Comparison of ENCODE assay signal across 9 cellular contexts in genomic region chr18:51621103-51621969, GRCh38.
DNase-seq lines count a peak whose midpoint lies in the region; ATAC-seq, FAIRE-seq and TF ChIP-seq lines count a peak whose summit lies in the region.
"Had no signal": no experiment of that assay in that cellular context is flagged by ENCODE, and none has a peak within 500 bp of the region (broad histone marks: within the 10 kb centered on the region; RNA-seq: fewer than 3 reads in every experiment).

No MANE protein-coding gene starts in this region.

- H3K4me3 ChIP-seq in ACC112 (ENCODE audit: low read depth, low read length) (peak overlapping the region; percentile 20), GM12878 (no peak overlapping the region), stomach (no peak overlapping the region)

- H3K79me2 ChIP-seq in ACC112 (ENCODE audit: control insufficient read depth, insufficient read depth, low read length, unreplicated experiment) (no peaks in the 10 kb centered on the region), GM12878 (ENCODE audit: control insufficient read depth, insufficient read depth, low read length) (no peaks in the 10 kb centered on the region)

- H3K9me3 ChIP-seq in GM12878 (replicated peaks; ENCODE audit: control insufficient read depth, insufficient read depth, low read length) (no peaks in the 10 kb centered on the region), stomach (no peaks in the 10 kb centered on the region)

- CTCF ChIA-PET in GM10248 (lab: Yijun Ruan, JAX) (interaction anchor here (0.8 to 4.2 kb wide), 36 partner anchors 10 to 1758 kb away, joined by 3 to 45 read pairs (median 4); no protein-coding TSS in a partner anchor), GM12878 (lab: Yijun Ruan, JAX) (interaction anchor here (0.6 to 4.7 kb wide), 42 partner anchors 10 to 1378 kb away, joined by 3 to 53 read pairs (median 4); no protein-coding TSS in a partner anchor)

- H3K4me2 ChIP-seq in GM12878 (ENCODE audit: control insufficient read depth, insufficient read depth), result no peak overlapping the region

- POLR2A ChIA-PET in GM10248 (lab: Yijun Ruan, JAX), result no interaction called here
- POLR2A ChIA-PET in GM12878 (lab: Charles Lee), result no interaction called here

- TF ChIP-seq EP300 in GM12878 (IDR thresholded peaks at IDR 0.05; ENCODE audit: borderline replicate concordance in 1 of 2, control insufficient read depth in 1 of 2, low read depth in 2 of 2, low read length in 2 of 2) (no peak), stomach (IDR thresholded peaks at IDR 0.05) (no peak)

- ATAC-seq in HG03354 (IDR thresholded peaks at IDR 0.05; ENCODE audit: poor library complexity, severe bottlenecking, unreplicated experiment) (peak; percentile 65), GM12878 (peak; percentile 90), GM21447 (IDR thresholded peaks at IDR 0.05; ENCODE audit: unreplicated experiment) (no peak)
- ATAC-seq: left colon had no signal

- FAIRE-seq in GM12878 (lab: Jason Lieb, UNC), result peak; percentile 86

- 24% methylated on average over 16 of the region's 16 CpGs for WGBS in GM12878 (ENCODE audit: insufficient coverage, insufficient replicate concordance, low lambda C conversion rate, missing lambda C conversion rate)
- WGBS in stomach, 5 donors, result 30 to 41% (median 40%) methylated on average over 16 of the region's 16 CpGs

- in situ Hi-C loops in GM12878 (cut with MboI), result no loop called here

- SMC1A ChIA-PET in GM12878 (lab: Charles Lee; ENCODE audit: uncharacterized antibody, unreplicated experiment), result interaction anchor here (0.6 to 6.2 kb wide), 23 partner anchors 10 to 1533 kb away, joined by 3 to 38 read pairs (median 3); no protein-coding TSS in a partner anchor

- no peaks in the 10 kb centered on the region for H3K4me1 ChIP-seq in ACC112 (ENCODE audit: control insufficient read depth, insufficient read depth, low read length, unreplicated experiment)
- no peaks in the 10 kb centered on the region for H3K4me1 ChIP-seq in GM12878 (ENCODE audit: control insufficient read depth, insufficient read depth, low read length)
- H3K4me1 ChIP-seq in stomach, result no peaks in the 10 kb centered on the region

- H3K27ac ChIP-seq in ACC112 (ENCODE audit: low read depth, low read length), result no peak overlapping the region
- H3K27ac ChIP-seq in GM12878 (ENCODE audit: control insufficient read depth, insufficient read depth), result no peak overlapping the region
- H3K27ac ChIP-seq in stomach, result no peak overlapping the region

- peak; percentile 98 for TF ChIP-seq RAD21 in GM12878 (IDR thresholded peaks at IDR 0.05; ENCODE audit: insufficient read depth, low read depth, low read length)

- DNase-seq in GM10248 (ENCODE audit: extremely low spot score) (peak; percentile 52), NCI-H748 (lab: John Stamatoyannopoulos, UW; ENCODE audit: unreplicated experiment) (peak; percentile 88), GM12878 (ENCODE audit: low read depth, low spot score) (peak; percentile 12), iPS-NIHi7 (ENCODE audit: extremely low spot score) (peak; percentile 70), stomach (peak; percentile 41)

- no peak overlapping the region for H3K9ac ChIP-seq in GM12878 (ENCODE audit: control insufficient read depth, insufficient read depth, low read length)

- RAD21 ChIA-PET in GM12878 (lab: Charles Lee; ENCODE audit: unreplicated experiment), result interaction anchor here (0.8 to 6.6 kb wide), 17 partner anchors 10 to 1284 kb away, joined by 3 to 76 read pairs (median 4); no protein-coding TSS in a partner anchor

- TF ChIP-seq CTCF in GM10248 (IDR thresholded peaks at IDR 0.05; ENCODE audit: control extremely low read depth, extremely low read depth, low read depth, missing control alignments) (peak; percentile 89), GM12878 (IDR thresholded peaks at IDR 0.05 in 2 of 3, conservative IDR thresholded peaks at IDR 0.05 in 1 of 3; ENCODE audit: control insufficient read depth in 2 of 3, extremely low read depth in 1 of 3, insufficient read depth in 1 of 3, low read depth in 3 of 3, low read length in 3 of 3) (peak; percentile 87 to 92 (median 90)), stomach (IDR thresholded peaks at IDR 0.05) (peak in 3 of 7 experiments; percentile 34 to 57 (median 42))

- H2AFZ ChIP-seq in ACC112 (ENCODE audit: low read length, unreplicated experiment) (peak overlapping the region; percentile 25), GM12878 (ENCODE audit: control insufficient read depth, low read depth, low read length) (no peak overlapping the region)

- no peaks in the 10 kb centered on the region for H4K20me1 ChIP-seq in GM12878 (ENCODE audit: control insufficient read depth, insufficient read depth)

- H3K36me3 ChIP-seq in ACC112 (ENCODE audit: insufficient read depth, low read length) (no peaks in the 10 kb centered on the region), GM12878 (ENCODE audit: control insufficient read depth in 2 of 2, insufficient read depth in 2 of 2, low read length in 1 of 2) (no peaks in the 10 kb centered on the region), stomach (no peaks in the 10 kb centered on the region)

- peaks cover 13% of the 10 kb centered on the region for H3K27me3 ChIP-seq in ACC112 (ENCODE audit: insufficient read depth, low read length)
- no peaks in the 10 kb centered on the region for H3K27me3 ChIP-seq in GM12878 (replicated peaks in 1 of 2; ENCODE audit: control insufficient read depth in 2 of 2, insufficient read depth in 2 of 2, low read length in 1 of 2)
- H3K27me3 ChIP-seq in stomach, result peaks cover 0 to 16% (median 11%) of the 10 kb centered on the region in 3 donors

- TF ChIP-seq POLR2A in GM12878 (IDR thresholded peaks at IDR 0.05; ENCODE audit: low read depth, low read length), result no peak
- TF ChIP-seq POLR2A in stomach (IDR thresholded peaks at IDR 0.05), result no peak

- no TSS peak for BruUV-seq in GM12878 (replicated peaks; lab: Mats Ljungman, UMichigan)

- intact Hi-C loops in GM12878 (cut with micrococcal nuclease; ENCODE audit: unreplicated experiment) (loop anchor here (2.0 to 10.0 kb wide), 5 partner anchors 47 to 1533 kb away; no protein-coding TSS in a partner anchor), stomach (cut with DNase I; ENCODE audit: low total_unique reads) (no loop called here)

TF ChIP-seq in GM12878, 131 proteins besides CTCF, POLR2A, EP300 and RAD21 (continues in another document):
- TF ChIP-seq MYC (IDR thresholded peaks at IDR 0.05; ENCODE audit: insufficient read depth, insufficient read length, insufficient replicate concordance, low read length, severe bottlenecking), result no peak
- no peak for TF ChIP-seq BCL3 (IDR thresholded peaks at IDR 0.05; ENCODE audit: borderline replicate concordance, insufficient read depth, low read depth, low read length, poor library complexity, severe bottlenecking)
- TF ChIP-seq SMC3 (IDR thresholded peaks at IDR 0.05; ENCODE audit: borderline replicate concordance, low read length), result peak; percentile 85
- TF ChIP-seq NBN (IDR thresholded peaks at IDR 0.05), result no peak
- TF ChIP-seq SKIL (IDR thresholded peaks at IDR 0.05; ENCODE audit: low read depth, poor library complexity, severe bottlenecking), result peak; percentile 22

Comparison
In these comparisons a context has a peak if more than half of its experiments do, and no peak if none do; other contexts are left out.
1. DNase-seq: peak in every context shown above with its lines; median percentile 88 in NCI-H748; 70 in iPS-NIHi7; 52 in GM10248; 41 in stomach; 12 in GM12878.